Comparison of ENCODE assay signal across 8 cellular contexts in the genomic region with DNA sequence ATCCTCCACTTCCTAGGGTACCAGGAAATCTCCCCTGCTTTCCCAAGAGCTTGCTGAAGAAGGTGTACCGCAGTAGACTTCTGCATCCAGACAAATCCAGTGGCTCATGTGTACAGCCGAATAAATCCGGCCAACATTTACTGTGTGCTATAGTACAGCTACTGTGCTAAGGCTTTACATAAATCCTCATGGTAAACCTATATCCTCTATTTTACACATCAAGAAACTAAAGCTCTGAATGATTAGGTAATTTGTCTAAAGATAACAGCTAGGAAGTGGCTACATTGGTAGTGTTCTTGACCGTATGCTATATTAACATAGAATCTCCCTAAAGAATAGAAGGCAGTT. TPM values are rescaled to one million over a fixed set of nuclear protein-coding genes. Genes with fewer than 3 reads are reported as not detected.
DNase-seq lines count a peak whose midpoint lies in the region; ATAC-seq and TF ChIP-seq lines count a peak whose summit lies in the region.

No MANE protein-coding gene starts in this region.

- TF ChIP-seq POLR2A in gastroesophageal sphincter (IDR thresholded peaks at IDR 0.05) (no peak), testis (IDR thresholded peaks at IDR 0.05) (no peak)

- WGBS in gastroesophageal sphincter (ENCODE audit: low coverage in 1 of 2), 2 donors = 36 to 48% methylated on average over 3 to 4 of the region's 4 CpGs
- WGBS in testis, 2 donors = 15 to 35% methylated on average over 4 of the region's 4 CpGs

- peak overlapping the region; percentile 90 for H3K4me3 Mint-ChIP-seq in stimulated activated naive CD8-positive, alpha-beta T cell treated with anti-CD3 and anti-CD28 coated beads, Interleukin-15, Interleukin-2, amounts not matched to agents 100 ng/mL and 50 ng/mL, for 24 hours

- no peaks in the 10 kb centered on the region for H3K9me3 Mint-ChIP-seq in stimulated activated naive CD8-positive, alpha-beta T cell treated with anti-CD3 and anti-CD28 coated beads, Interleukin-15, Interleukin-2, amounts not matched to agents 100 ng/mL and 50 ng/mL, for 24 hours

- H3K4me1 ChIP-seq in gastroesophageal sphincter (peaks cover 0 to 17% (median 0%) of the 10 kb centered on the region in 3 donors), testis (peaks cover 8% of the 10 kb centered on the region)

- no peak for TF ChIP-seq EP300 in gastroesophageal sphincter (IDR thresholded peaks at IDR 0.05)

- H3K36me3 ChIP-seq in SK-N-MC (ENCODE audit: insufficient read depth, low read length) (no peaks in the 10 kb centered on the region), gastroesophageal sphincter (peaks cover 0 to 7% of the 10 kb centered on the region in 2 donors), testis (ENCODE audit: low read depth, missing control alignments) (no peaks in the 10 kb centered on the region)

- H3K4me3 ChIP-seq in AG04449 (ENCODE audit: low read depth, low read length) = peak overlapping the region; percentile 88
- peak overlapping the region; percentile 99 for H3K4me3 ChIP-seq in SK-N-MC
- peak overlapping the region; percentile 78 to 96 for H3K4me3 ChIP-seq in gastroesophageal sphincter
- H3K4me3 ChIP-seq in testis = peak overlapping the region in 1 of 2 donors; percentile 97

- CTCF ChIA-PET in AG04449 (lab: Yijun Ruan, JAX) = interaction anchor here (0.6 to 4.5 kb wide), 67 partner anchors 8 to 672 kb away, joined by 3 to 115 read pairs (median 4); partner anchors contain the start of gene ZBED3

- TF ChIP-seq CTCF in AG04449 (IDR thresholded peaks at IDR 0.05; ENCODE audit: insufficient read depth, low read length, missing control alignments) = no peak
- no peak for TF ChIP-seq CTCF in gastroesophageal sphincter (IDR thresholded peaks at IDR 0.05)
- no peak for TF ChIP-seq CTCF in testis (IDR thresholded peaks at IDR 0.05)

- POLR2A ChIA-PET in AG04449 (lab: Yijun Ruan, JAX) = interaction anchor here (0.7 to 1.7 kb wide), 6 partner anchors 9 to 415 kb away, joined by 3 to 5 read pairs (median 4); no protein-coding TSS in a partner anchor

- peaks cover 3% of the 10 kb centered on the region for H3K36me3 Mint-ChIP-seq in stimulated activated naive CD8-positive, alpha-beta T cell treated with anti-CD3 and anti-CD28 coated beads, Interleukin-15, Interleukin-2, amounts not matched to agents 100 ng/mL and 50 ng/mL, for 24 hours (ENCODE audit: low read depth)

- DNase-seq in AG04449 (ENCODE audit: low read depth, low spot score) (no peak), SK-N-MC (ENCODE audit: low read depth, low spot score) (no peak), UCSD-AML1 (lab: John Stamatoyannopoulos, UW; ENCODE audit: unreplicated experiment) (no peak), kidney glomerular epithelial cell (lab: John Stamatoyannopoulos, UW) (no peak), testis (no peak)

- H3K27ac ChIP-seq in SK-N-MC (no peak overlapping the region), gastroesophageal sphincter (peak overlapping the region; percentile 60 to 94 (median 90)), testis (peak overlapping the region in 1 of 2 donors; percentile 97)

- H3K4me1 Mint-ChIP-seq in stimulated activated naive CD8-positive, alpha-beta T cell treated with anti-CD3 and anti-CD28 coated beads, Interleukin-15, Interleukin-2, amounts not matched to agents 100 ng/mL and 50 ng/mL, for 24 hours (ENCODE audit: low read depth) = peaks cover 25% of the 10 kb centered on the region

- intact Hi-C loops in testis (cut with DNase I; ENCODE audit: low total_unique reads) = loop anchor here (5.0 kb wide), 1 partner anchor 405 kb away; the partner anchor contains the start of gene ZBED3

- no peaks in the 10 kb centered on the region for H3K27me3 ChIP-seq in gastroesophageal sphincter
- H3K27me3 ChIP-seq in testis = no peaks in the 10 kb centered on the region

- H3K9me3 ChIP-seq in SK-N-MC (ENCODE audit: low read depth, low read length) (no peaks in the 10 kb centered on the region), gastroesophageal sphincter (no peaks in the 10 kb centered on the region), testis (no peaks in the 10 kb centered on the region)

- no peak overlapping the region for H3K9ac ChIP-seq in SK-N-MC (ENCODE audit: insufficient read length)

- peaks cover 32% of the 10 kb centered on the region for H3K27me3 Mint-ChIP-seq in stimulated activated naive CD8-positive, alpha-beta T cell treated with anti-CD3 and anti-CD28 coated beads, Interleukin-15, Interleukin-2, amounts not matched to agents 100 ng/mL and 50 ng/mL, for 24 hours

- ATAC-seq in GM21723 (IDR thresholded peaks at IDR 0.05; ENCODE audit: unreplicated experiment) (peak; percentile 14), gastroesophageal sphincter (no peak)

- H3K27ac Mint-ChIP-seq in stimulated activated naive CD8-positive, alpha-beta T cell treated with anti-CD3 and anti-CD28 coated beads, Interleukin-15, Interleukin-2, amounts not matched to agents 100 ng/mL and 50 ng/mL, for 24 hours = peak overlapping the region; percentile 76

RNA-seq across cellular contexts. Expression of gene WDR41, which starts 0.5 kb away (rescaled TPM):
- 10 to 100 TPM; 23.2 to 55.7 (median 33.2) TPM for total RNA-seq in gastroesophageal sphincter
- 10 to 100 TPM; 33.9 to 46.5 TPM for total RNA-seq in testis
- 58.7 TPM for polyA plus RNA-seq in testis (ENCODE audit: insufficient read depth, low read depth, low replicate concordance)
